ENCODE assay signal across 1 cellular context in genomic region chr12:51198568-51199400, GRCh38.
A peak's percentile ranks its signal among the peaks of the same experiment; 100 is the strongest.
TF ChIP-seq lines count a peak whose summit lies in the region.

No MANE protein-coding gene starts in this region.

TF ChIP-seq in HepG2, 621 proteins besides CTCF, POLR2A, EP300 and RAD21 (continues in another document):
- TF ChIP-seq MNT (IDR thresholded peaks at IDR 0.05) (no peak), ZNF34 (CRISPR knock-in tag; IDR thresholded peaks at IDR 0.05; ENCODE audit: borderline replicate concordance) (no peak), ZNF264 (CRISPR knock-in tag; IDR thresholded peaks at IDR 0.05) (peak; percentile 3; the same call in 1 of the 2 replicates), FOXA1 (IDR thresholded peaks at IDR 0.05) (peak; percentile 41; the same call in 1 of the 2 replicates), FOXA1 (CRISPR knock-in tag; IDR thresholded peaks at IDR 0.05) (peak; percentile 23; the same call in 1 of the 2 replicates), LCORL (IDR thresholded peaks at IDR 0.05) (no peak), LCORL (CRISPR knock-in tag; IDR thresholded peaks at IDR 0.05) (peak; percentile 76), ADNP (CRISPR knock-in tag; IDR thresholded peaks at IDR 0.05) (no peak), NCOA2 (CRISPR knock-in tag; IDR thresholded peaks at IDR 0.05) (no peak; the same call in 1 of the 2 replicates), TSC22D2 (CRISPR knock-in tag; IDR thresholded peaks at IDR 0.05; ENCODE audit: borderline replicate concordance) (no peak), FOXO1 (CRISPR knock-in tag; IDR thresholded peaks at IDR 0.05) (no peak), ZFP1 (CRISPR knock-in tag; IDR thresholded peaks at IDR 0.05) (no peak), GTF2F1 (IDR thresholded peaks at IDR 0.05; ENCODE audit: low read length) (no peak), ZNF207 (IDR thresholded peaks at IDR 0.05; ENCODE audit: borderline replicate concordance) (no peak), ZMAT5 (CRISPR knock-in tag; IDR thresholded peaks at IDR 0.05; ENCODE audit: borderline replicate concordance, low read depth) (no peak), ISL2 (CRISPR knock-in tag; IDR thresholded peaks at IDR 0.05) (peak; percentile 67), MEF2D (CRISPR knock-in tag; IDR thresholded peaks at IDR 0.05) (no peak), REPIN1 (CRISPR knock-in tag; IDR thresholded peaks at IDR 0.05; ENCODE audit: borderline replicate concordance, low read depth) (no peak), PBX3 (CRISPR knock-in tag; IDR thresholded peaks at IDR 0.05; ENCODE audit: borderline replicate concordance) (no peak), RNF219 (CRISPR knock-in tag; IDR thresholded peaks at IDR 0.05) (no peak), ZNF777 (CRISPR knock-in tag; IDR thresholded peaks at IDR 0.05) (no peak), ZSCAN29 (CRISPR knock-in tag; conservative IDR thresholded peaks at IDR 0.05) (0 out of 2 replicates have a peak, but pooled peaks have one; percentile 20), PHF21A (CRISPR knock-in tag; IDR thresholded peaks at IDR 0.05) (no peak), BRD4 (CRISPR knock-in tag; IDR thresholded peaks at IDR 0.05) (no peak), DRAP1 (CRISPR knock-in tag; IDR thresholded peaks at IDR 0.05) (no peak), ZNF607 (CRISPR knock-in tag; IDR thresholded peaks at IDR 0.05; ENCODE audit: borderline replicate concordance) (no peak), ZNF430 (CRISPR knock-in tag; IDR thresholded peaks at IDR 0.05) (no peak), SKI (IDR thresholded peaks at IDR 0.05; ENCODE audit: partially characterized antibody) (no peak), SOX5 (CRISPR knock-in tag; IDR thresholded peaks at IDR 0.05; ENCODE audit: borderline replicate concordance) (peak; percentile 46; the same call in 1 of the 2 replicates), SOX13 (IDR thresholded peaks at IDR 0.05) (no peak), SOX13 (CRISPR knock-in tag; conservative IDR thresholded peaks at IDR 0.05 in 1 of 2, IDR thresholded peaks at IDR 0.05 in 1 of 2) (peak in 1 of 2 experiments; percentile 52; a peak in 2 of 4 replicates), CREB1 (IDR thresholded peaks at IDR 0.05) (no peak), CREB1 (CRISPR knock-in tag; IDR thresholded peaks at IDR 0.05) (no peak), NR3C1 (CRISPR knock-in tag; IDR thresholded peaks at IDR 0.05) (no peak), ARID5B (CRISPR knock-in tag; IDR thresholded peaks at IDR 0.05) (peak; percentile 55; the same call in 1 of the 2 replicates), ZNF646 (CRISPR knock-in tag; IDR thresholded peaks at IDR 0.05) (no peak), ZNF552 (CRISPR knock-in tag; IDR thresholded peaks at IDR 0.05; ENCODE audit: borderline replicate concordance) (no peak), MTF2 (CRISPR knock-in tag; IDR thresholded peaks at IDR 0.05; ENCODE audit: borderline replicate concordance) (no peak), ZNF232 (CRISPR knock-in tag; IDR thresholded peaks at IDR 0.05; ENCODE audit: borderline replicate concordance) (no peak), ZKSCAN5 (CRISPR knock-in tag; IDR thresholded peaks at IDR 0.05) (no peak), ZNF816 (CRISPR knock-in tag; IDR thresholded peaks at IDR 0.05; ENCODE audit: borderline replicate concordance) (no peak), NONO (IDR thresholded peaks at IDR 0.05) (no peak), NONO (CRISPR knock-in tag; conservative IDR thresholded peaks at IDR 0.05) (0 out of 2 replicates have a peak, but pooled peaks have one; percentile 43), ZNF18 (CRISPR knock-in tag; IDR thresholded peaks at IDR 0.05; ENCODE audit: insufficient replicate concordance) (no peak), ZNF121 (CRISPR knock-in tag; IDR thresholded peaks at IDR 0.05) (peak; percentile 36; the same call in 1 of the 2 replicates), GATAD2A (CRISPR knock-in tag; IDR thresholded peaks at IDR 0.05) (peak; percentile 50), ZBTB1 (CRISPR knock-in tag; IDR thresholded peaks at IDR 0.05; ENCODE audit: borderline replicate concordance) (no peak), GMEB2 (CRISPR knock-in tag; IDR thresholded peaks at IDR 0.05; ENCODE audit: low read depth) (no peak), FOXP1 (IDR thresholded peaks at IDR 0.05) (no peak), FOXP1 (CRISPR knock-in tag; IDR thresholded peaks at IDR 0.05) (no peak)
